13 cellular contexts compared by ENCODE assay signal in genomic region chr10:28327494-28327886, GRCh38. TPM values are rescaled to one million over a fixed set of nuclear protein-coding genes. Genes with fewer than 3 reads are reported as not detected.
DNase-seq lines count a peak whose midpoint lies in the region; ATAC-seq and TF ChIP-seq lines count a peak whose summit lies in the region.
"Had no signal": no experiment of that assay in that cellular context is flagged by ENCODE, and none has a peak within 500 bp of the region (broad histone marks: within the 10 kb centered on the region; RNA-seq: fewer than 3 reads in every experiment).

No MANE protein-coding gene starts in this region.

- no peaks in the 10 kb centered on the region for H3K27me3 ChIP-seq in foreskin keratinocyte
- H3K27me3 ChIP-seq in gastrocnemius medialis: no peaks in the 10 kb centered on the region

- TF ChIP-seq POLR2A in gastrocnemius medialis (IDR thresholded peaks at IDR 0.05): no peak

- no peaks in the 10 kb centered on the region for H3K9me3 ChIP-seq in gastrocnemius medialis
- no peaks in the 10 kb centered on the region for H3K9me3 ChIP-seq in mucosa of descending colon
- H3K9me3 ChIP-seq: HAP-1 had no signal

- H3K4me3 ChIP-seq in gastrocnemius medialis: peak overlapping the region in 2 of 4 donors; percentile 34 to 37
- H3K4me3 ChIP-seq in mucosa of descending colon: no peak overlapping the region
- H3K4me3 ChIP-seq: HAP-1 had no signal

- intact Hi-C loops in gastrocnemius medialis (cut with DNase I; ENCODE audit: low total_unique reads) (loop anchor here (5.0 kb wide), 1 partner anchor 45 kb away; no protein-coding TSS in a partner anchor), mucosa of descending colon (cut with DNase I, micrococcal nuclease) (no loop called here)

- TF ChIP-seq CTCF in VCaP (conservative IDR thresholded peaks at IDR 0.05) (no peak), foreskin keratinocyte (conservative IDR thresholded peaks at IDR 0.05) (no peak), gastrocnemius medialis (IDR thresholded peaks at IDR 0.05 in 4 of 5, conservative IDR thresholded peaks at IDR 0.05 in 1 of 5) (no peak), mucosa of descending colon (IDR thresholded peaks at IDR 0.05) (no peak)

- in situ Hi-C loops in gastrocnemius medialis (cut with MboI; ENCODE audit: low sequenced_read_pairs in 4 of 4): no loop called here

- no peaks in the 10 kb centered on the region for H3K36me3 ChIP-seq in gastrocnemius medialis
- H3K36me3 ChIP-seq in mucosa of descending colon (ENCODE audit: low read depth): no peaks in the 10 kb centered on the region
- H3K36me3 ChIP-seq: HAP-1 had no signal

- H3K27ac ChIP-seq in VCaP (peak overlapping the region; percentile 68), foreskin keratinocyte (peak overlapping the region; percentile 59), gastrocnemius medialis (peak overlapping the region; percentile 71 to 89 (median 80))

- DNase-seq in ELR (ENCODE audit: low read depth) (peak; percentile 28), foreskin keratinocyte (peak; percentile 77 to 90), gastrocnemius medialis (no peak), DMS79 treated with DMSO at 0.1 percent for 48 hours (lab: John Stamatoyannopoulos, UW) (no peak), mucosa of descending colon (no peak), HuH-7 (ENCODE audit: low spot score) (no peak)
- DNase-seq: activated CD4-positive, CD25-positive, alpha-beta regulatory T cell; activated gamma-delta T cell; effector memory CD4-positive, alpha-beta T cell; natural killer cell had no signal

- ATAC-seq in foreskin keratinocyte: peak; percentile 78
- ATAC-seq in gastrocnemius medialis: peak in 1 of 2 donors; percentile 12
- ATAC-seq in mucosa of descending colon: no peak
- no peak for ATAC-seq in HG03521 (IDR thresholded peaks at IDR 0.05; ENCODE audit: unreplicated experiment)
- ATAC-seq: natural killer cell had no signal

- H3K4me1 ChIP-seq in foreskin keratinocyte (peaks cover 36% of the 10 kb centered on the region), gastrocnemius medialis (peaks cover 17 to 20% of the 10 kb centered on the region in 2 donors), mucosa of descending colon (ENCODE audit: low read depth) (peaks cover 5% of the 10 kb centered on the region)

RNA-seq across cellular contexts. Expression of gene MPP7, which starts 24.6 kb away (rescaled TPM):
- total RNA-seq in foreskin keratinocyte: 5.1 and 5.3 TPM in 2 replicates
- polyA plus RNA-seq in foreskin keratinocyte: 1.1 and 1.3 TPM in 2 replicates
- total RNA-seq in gastrocnemius medialis: 10 to 100 TPM in 1 of 4 donors, 1 to 10 TPM in 3; 3.8 to 10.7 (median 6.4) TPM
- total RNA-seq in mucosa of descending colon: 10 to 100 TPM; 32.7 to 45.8 (median 38.7) TPM

Comparison
In these comparisons a context has a peak if more than half of its experiments do, and no peak if none do; other contexts are left out.
1. DNase-seq: peak in ELR (single experiment) and foreskin keratinocyte (2 of 2); none in gastrocnemius medialis (0 of 2), DMS79 treated with DMSO at 0.1 percent for 48 hours (single experiment), mucosa of descending colon (0 of 3) and HuH-7 (single experiment).
2. Peak in every context shown above with its lines, with median percentiles within 50 percentile points of each other: H3K27ac ChIP-seq.